Comparison of ENCODE assay signal across 8 cellular contexts in the genomic region with DNA sequence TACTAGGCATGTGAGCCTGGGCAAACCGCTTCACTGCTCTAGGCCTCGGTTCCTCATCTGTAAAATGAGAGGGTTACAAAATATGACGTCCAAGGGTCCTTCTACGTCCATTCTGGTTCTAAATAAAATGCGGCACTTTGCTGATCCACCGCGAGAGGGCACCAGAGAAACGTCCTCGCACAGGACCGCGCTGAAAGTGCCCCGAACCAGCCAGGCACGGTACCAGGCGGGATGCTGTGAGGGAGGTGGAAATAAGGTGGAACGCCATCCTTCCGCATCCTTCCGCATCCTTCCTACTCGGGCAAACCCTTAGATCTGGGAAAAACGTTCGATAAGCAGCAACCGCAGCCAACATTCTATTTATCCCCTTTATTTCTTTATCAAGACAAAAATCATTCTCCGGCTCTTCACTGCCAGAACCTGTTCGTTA.
DNase-seq lines count a peak whose midpoint lies in the region; ATAC-seq and TF ChIP-seq lines count a peak whose summit lies in the region.

No MANE protein-coding gene starts in this region.

- no peak overlapping the region for H3K4me3 ChIP-seq in lower leg skin (ENCODE audit: low read depth, poor library complexity, severe bottlenecking)

- peak; percentile 80 for ATAC-seq in HG02885 (IDR thresholded peaks at IDR 0.05; ENCODE audit: poor library complexity, unreplicated experiment)
- ATAC-seq in HG03342 (IDR thresholded peaks at IDR 0.05; ENCODE audit: unreplicated experiment): no peak

- no peak for TF ChIP-seq POLR2A in lower leg skin (IDR thresholded peaks at IDR 0.05)

- WGBS in lower leg skin, 2 donors: 7 to 11% methylated on average over 23 of the region's 23 CpGs

- DNase-seq in ELR (ENCODE audit: low read depth) (peak; percentile 42), NCI-H446 treated with DMSO at 0.1 percent for 48 hours (lab: John Stamatoyannopoulos, UW) (peak; percentile 27), cerebellum (ENCODE audit: low spot score) (peak; percentile 76), lower leg skin (ENCODE audit: low spot score in 2 of 2) (peak; percentile 51 to 92)
- DNase-seq in activated CD4-positive, CD25-positive, alpha-beta regulatory T cell treated with anti-CD3 and anti-CD28 coated beads, Interleukin-2, amount 50 U/mL, for 72 hours: peak; percentile 82
- DNase-seq in stimulated activated CD8-positive, alpha-beta memory T cell treated with anti-CD3 and anti-CD28 coated beads, Interleukin-12 subunit alpha, Interleukin-12 subunit beta, amount 100 ng/mL, for 24 hours (ENCODE audit: extremely low read depth): peak; percentile 31

- peak in 1 of 3 donors; percentile 51 for TF ChIP-seq CTCF in lower leg skin (IDR thresholded peaks at IDR 0.05)

- intact Hi-C loops in lower leg skin (cut with DNase I; ENCODE audit: low total_unique reads): no loop called here

Comparison
In these comparisons a context has a peak if more than half of its experiments do, and no peak if none do; other contexts are left out.
1. DNase-seq: peak in every context shown above with its lines; median percentile 82 in activated CD4-positive, CD25-positive, alpha-beta regulatory T cell treated with anti-CD3 and anti-CD28 coated beads, Interleukin-2, amount 50 U/mL, for 72 hours; 76 in cerebellum; 72 in lower leg skin; 42 in ELR; 31 in stimulated activated CD8-positive, alpha-beta memory T cell treated with anti-CD3 and anti-CD28 coated beads, Interleukin-12 subunit alpha, Interleukin-12 subunit beta, amount 100 ng/mL, for 24 hours; 27 in NCI-H446 treated with DMSO at 0.1 percent for 48 hours.